Comparison of ENCODE assay signal across 1 cellular context in genomic region chr7:138458576-138459234, GRCh38.
TF ChIP-seq lines count a peak whose summit lies in the region.

No MANE protein-coding gene starts in this region.

TF ChIP-seq in A549, 52 proteins besides CTCF, POLR2A, EP300 and RAD21:
- no peak for TF ChIP-seq MAX (IDR thresholded peaks at IDR 0.05)
- TF ChIP-seq RNF2 (IDR thresholded peaks at IDR 0.05; ENCODE audit: borderline replicate concordance, low read depth), result no peak
- TF ChIP-seq PHF8 (IDR thresholded peaks at IDR 0.05; ENCODE audit: borderline replicate concordance, low read depth), result no peak
- TF ChIP-seq CBX2 (IDR thresholded peaks at IDR 0.05; ENCODE audit: borderline replicate concordance, low read depth), result no peak
- TF ChIP-seq CHD4 (IDR thresholded peaks at IDR 0.05; ENCODE audit: borderline replicate concordance), result no peak
- no peak for TF ChIP-seq HOXA7 (CRISPR knock-in tag; IDR thresholded peaks at IDR 0.05)
